ENCODE assay signal across 27 cellular contexts in genomic region chr12:57046392-57046791, GRCh38. TPM values are rescaled to one million over a fixed set of nuclear protein-coding genes. Genes with fewer than 3 reads are reported as not detected.
DNase-seq lines count a peak whose midpoint lies in the region; ATAC-seq and TF ChIP-seq lines count a peak whose summit lies in the region.
"Had no signal": no experiment of that assay in that cellular context is flagged by ENCODE, and none has a peak within 500 bp of the region (broad histone marks: within the 10 kb centered on the region; RNA-seq: fewer than 3 reads in every experiment).

No MANE protein-coding gene starts in this region.

- no peaks in the 10 kb centered on the region for H3K27me3 Mint-ChIP-seq in activated naive CD8-positive, alpha-beta T cell treated with anti-CD3 and anti-CD28 coated beads, Interleukin-2, amount 50 U/mL, for 24 hours
- peaks cover 0 to 2% (median 1%) of the 10 kb centered on the region in 5 donors for H3K27me3 Mint-ChIP-seq in naive thymus-derived CD8-positive, alpha-beta T cell
- H3K27me3 Mint-ChIP-seq in glutamatergic neuron (ENCODE audit: unreplicated experiment): no peaks in the 10 kb centered on the region
- H3K27me3 Mint-ChIP-seq: CD4-positive, alpha-beta memory T cell had no signal

- H3K4me3 Mint-ChIP-seq in activated naive CD8-positive, alpha-beta T cell treated with anti-CD3 and anti-CD28 coated beads, Interleukin-2, amount 50 U/mL, for 24 hours: no peak overlapping the region
- H3K4me3 Mint-ChIP-seq in naive thymus-derived CD8-positive, alpha-beta T cell: peak overlapping the region in 7 of 10 donors; percentile 20 to 68 (median 62)
- H3K4me3 Mint-ChIP-seq in glutamatergic neuron (ENCODE audit: unreplicated experiment): no peak overlapping the region

- H3K4me2 ChIP-seq in BLaER1 treated with 17β-estradiol and CSF1 and Interleukin-3, amounts not matched to agents 10 nM and 100 nM: peak overlapping the region in 8 of 11 experiments; percentile 57 to 95 (median 92); a peak in 15 of 22 replicates
- H3K4me2 ChIP-seq: KMS-11, PC-9 had no signal

- no peaks in the 10 kb centered on the region for H3K9me3 ChIP-seq in BLaER1 treated with 17β-estradiol and CSF1 and Interleukin-3, amounts not matched to agents 10 nM and 100 nM (replicated peaks in 1 of 11)
- H3K9me3 ChIP-seq: breast epithelium, colonic mucosa, vagina had no signal

- peak overlapping the region in 7 of 11 experiments; percentile 28 to 81 (median 70); a peak in 12 of 22 replicates for H3K27ac ChIP-seq in BLaER1 treated with 17β-estradiol and CSF1 and Interleukin-3, amounts not matched to agents 10 nM and 100 nM
- H3K27ac ChIP-seq: breast epithelium, colonic mucosa, KMS-11, PC-9, vagina had no signal

- H3K9me3 Mint-ChIP-seq in activated naive CD8-positive, alpha-beta T cell treated with anti-CD3 and anti-CD28 coated beads, Interleukin-2, amount 50 U/mL, for 24 hours: no peaks in the 10 kb centered on the region
- H3K9me3 Mint-ChIP-seq in naive thymus-derived CD8-positive, alpha-beta T cell: no peaks in the 10 kb centered on the region
- H3K9me3 Mint-ChIP-seq in glutamatergic neuron (ENCODE audit: unreplicated experiment): no peaks in the 10 kb centered on the region
- H3K9me3 Mint-ChIP-seq: CD4-positive, alpha-beta memory T cell; T-cell had no signal

- POLR2A ChIA-PET in naive thymus-derived CD8-positive, alpha-beta T cell (lab: Charles Lee): interaction anchor here (1.1 to 2.4 kb wide), 2 partner anchors 9 to 65 kb away, joined by 3 to 10 read pairs; partner anchors contain the start of gene STAT6

- no peaks in the 10 kb centered on the region for H3K27me3 ChIP-seq in BLaER1 treated with 17β-estradiol and CSF1 and Interleukin-3, amounts not matched to agents 10 nM and 100 nM
- H3K27me3 ChIP-seq: breast epithelium, colonic mucosa, vagina had no signal

- H4K20me1 ChIP-seq in BLaER1 treated with 17β-estradiol and CSF1 and Interleukin-3, amounts not matched to agents 10 nM and 100 nM: no peaks in the 10 kb centered on the region; a peak in 1 of 22 replicates

- no peaks in the 10 kb centered on the region for H3K36me3 ChIP-seq in BLaER1 treated with 17β-estradiol and CSF1 and Interleukin-3, amounts not matched to agents 10 nM and 100 nM
- H3K36me3 ChIP-seq: breast epithelium, colonic mucosa, vagina had no signal

- TF ChIP-seq CTCF in glutamatergic neuron (IDR thresholded peaks at IDR 0.05; ENCODE audit: partially characterized antibody, unreplicated experiment): no peak

- peaks cover 51% of the 10 kb centered on the region for H3K4me1 Mint-ChIP-seq in activated naive CD8-positive, alpha-beta T cell treated with anti-CD3 and anti-CD28 coated beads, Interleukin-2, amount 50 U/mL, for 24 hours
- H3K4me1 Mint-ChIP-seq in naive thymus-derived CD8-positive, alpha-beta T cell: peaks cover 22 to 31% (median 28%) of the 10 kb centered on the region in 4 donors
- H3K4me1 Mint-ChIP-seq in glutamatergic neuron (ENCODE audit: low read depth, unreplicated experiment): no peaks in the 10 kb centered on the region

- H3K27ac Mint-ChIP-seq in activated naive CD8-positive, alpha-beta T cell treated with anti-CD3 and anti-CD28 coated beads, Interleukin-2, amount 50 U/mL, for 24 hours: peak overlapping the region; percentile 81
- H3K27ac Mint-ChIP-seq in naive thymus-derived CD8-positive, alpha-beta T cell: peak overlapping the region in 5 of 10 donors; percentile 25 to 89 (median 46)
- H3K27ac Mint-ChIP-seq in glutamatergic neuron (ENCODE audit: unreplicated experiment): no peak overlapping the region

- peaks cover 9 to 58% (median 40%) of the 10 kb centered on the region in 10 experiments; a peak in 18 of 20 replicates for H3K4me1 ChIP-seq in BLaER1 treated with 17β-estradiol and CSF1 and Interleukin-3, amounts not matched to agents 10 nM and 100 nM
- H3K4me1 ChIP-seq: breast epithelium, vagina had no signal

- peak overlapping the region in 4 of 11 experiments; percentile 1 to 65 (median 45); a peak in 3 of 22 replicates for H3K9ac ChIP-seq in BLaER1 treated with 17β-estradiol and CSF1 and Interleukin-3, amounts not matched to agents 10 nM and 100 nM
- H3K9ac ChIP-seq: KMS-11 had no signal

- DNase-seq in EL (peak; percentile 26), DMS 273 treated with DMSO at 0.1 percent for 48 hours (lab: John Stamatoyannopoulos, UW) (no peak), glutamatergic neuron (no peak), NCI-H1092 (lab: John Stamatoyannopoulos, UW) (no peak)
- no peak for DNase-seq in activated naive CD8-positive, alpha-beta T cell treated with anti-CD3 and anti-CD28 coated beads, Interleukin-2, amount 50 U/mL, for 24 hours
- no peak for DNase-seq in naive thymus-derived CD8-positive, alpha-beta T cell
- DNase-seq: activated CD8-positive, alpha-beta memory T cell treated with anti-CD3 and anti-CD28 coated beads, Interleukin-2, amount 50 U/mL, for 48 hours; activated gamma-delta T cell; amniotic stem cell; CD4-positive, alpha-beta memory T cell; colonic mucosa; NCI-H1048; NCI-H2081; NCI-H345; PC-9; right cardiac atrium; SHP77 treated with DMSO at 0.1 percent for 48 hours; stimulated activated CD8-positive, alpha-beta memory T cell treated with anti-CD3 and anti-CD28 coated beads, Interleukin-4, amount 100 ng/mL, for 48 hours; T-cell had no signal

- peak overlapping the region in 1 of 10 experiments; percentile 17; a peak in 1 of 20 replicates for H3K4me3 ChIP-seq in BLaER1 treated with 17β-estradiol and CSF1 and Interleukin-3, amounts not matched to agents 10 nM and 100 nM
- H3K4me3 ChIP-seq: breast epithelium, colonic mucosa, lung, PC-9, vagina had no signal

- no peaks in the 10 kb centered on the region for H3K36me3 Mint-ChIP-seq in activated naive CD8-positive, alpha-beta T cell treated with anti-CD3 and anti-CD28 coated beads, Interleukin-2, amount 50 U/mL, for 24 hours (ENCODE audit: low read depth)
- no peaks in the 10 kb centered on the region for H3K36me3 Mint-ChIP-seq in naive thymus-derived CD8-positive, alpha-beta T cell
- no peaks in the 10 kb centered on the region for H3K36me3 Mint-ChIP-seq in glutamatergic neuron (ENCODE audit: unreplicated experiment)
- H3K36me3 Mint-ChIP-seq: CD4-positive, alpha-beta memory T cell; T-cell had no signal

- no peak for ATAC-seq in activated naive CD8-positive, alpha-beta T cell treated with anti-CD3 and anti-CD28 coated beads, Interleukin-2, amount 50 U/mL, for 24 hours
- ATAC-seq in naive thymus-derived CD8-positive, alpha-beta T cell: no peak
- ATAC-seq: HCT116 had no signal

RNA-seq across cellular contexts. Expression of gene MYO1A, which starts 3.5 kb away (rescaled TPM):
- 1 to 10 TPM in 1 of 2 experiments, under 1 TPM in 1; 0.39 to 1.1 TPM for total RNA-seq in naive thymus-derived CD8-positive, alpha-beta T cell
- under 1 TPM in 1 of 3 donors, not detected in 2; 0.05 TPM for polyA plus RNA-seq in naive thymus-derived CD8-positive, alpha-beta T cell
- total RNA-seq in glutamatergic neuron (ENCODE audit: unreplicated experiment): 0.64 TPM
- total RNA-seq: kidney epithelial cell, osteocyte, PC-9 had no signal
- polyA plus RNA-seq: CD4-positive, alpha-beta memory T cell had no signal

RNA-seq across cellular contexts. Expression of gene TAC3, which starts 30.1 kb away (rescaled TPM):
- not detected for total RNA-seq in naive thymus-derived CD8-positive, alpha-beta T cell
- polyA plus RNA-seq in naive thymus-derived CD8-positive, alpha-beta T cell: not detected
- total RNA-seq in glutamatergic neuron (ENCODE audit: unreplicated experiment): 0.74 TPM
- total RNA-seq: breast epithelium; CD4-positive, alpha-beta memory T cell; kidney epithelial cell; lung; osteocyte; PC-9; right cardiac atrium; vagina had no signal
- polyA plus RNA-seq: lung, right cardiac atrium had no signal

RNA-seq across cellular contexts. Expression of gene NEMP1, which starts 32.2 kb away (rescaled TPM):
- total RNA-seq in naive thymus-derived CD8-positive, alpha-beta T cell: 10 to 100 TPM; 27.8 to 29.5 TPM
- 1 to 10 TPM; 2.6 to 5.5 (median 4.1) TPM for polyA plus RNA-seq in naive thymus-derived CD8-positive, alpha-beta T cell
- total RNA-seq in glutamatergic neuron (ENCODE audit: unreplicated experiment): 11.5 TPM

RNA-seq across cellular contexts. Expression of gene ZBTB39, which starts 40.0 kb away (rescaled TPM):
- 10 to 100 TPM; 10.6 to 11.2 TPM for total RNA-seq in naive thymus-derived CD8-positive, alpha-beta T cell
- polyA plus RNA-seq in naive thymus-derived CD8-positive, alpha-beta T cell: 1 to 10 TPM; 1.7 to 2.8 (median 1.9) TPM
- total RNA-seq in glutamatergic neuron (ENCODE audit: unreplicated experiment): 23.5 TPM

RNA-seq across cellular contexts. Expression of gene NAB2, which starts 42.5 kb away (rescaled TPM):
- 10 to 100 TPM; 16.0 to 19.2 TPM for total RNA-seq in naive thymus-derived CD8-positive, alpha-beta T cell
- polyA plus RNA-seq in naive thymus-derived CD8-positive, alpha-beta T cell: 1 to 10 TPM; 1.2 to 4.0 (median 1.3) TPM
- 20.0 TPM for total RNA-seq in glutamatergic neuron (ENCODE audit: unreplicated experiment)

Comparison
In these comparisons a context has a peak if more than half of its experiments do, and no peak if none do; other contexts are left out.
1. H3K4me3 Mint-ChIP-seq: peak in naive thymus-derived CD8-positive, alpha-beta T cell (7 of 10); none in activated naive CD8-positive, alpha-beta T cell treated with anti-CD3 and anti-CD28 coated beads, Interleukin-2, amount 50 U/mL, for 24 hours (single experiment) and glutamatergic neuron (single experiment).